Comparison of ENCODE assay signal across 1 cellular context in the genomic region with DNA sequence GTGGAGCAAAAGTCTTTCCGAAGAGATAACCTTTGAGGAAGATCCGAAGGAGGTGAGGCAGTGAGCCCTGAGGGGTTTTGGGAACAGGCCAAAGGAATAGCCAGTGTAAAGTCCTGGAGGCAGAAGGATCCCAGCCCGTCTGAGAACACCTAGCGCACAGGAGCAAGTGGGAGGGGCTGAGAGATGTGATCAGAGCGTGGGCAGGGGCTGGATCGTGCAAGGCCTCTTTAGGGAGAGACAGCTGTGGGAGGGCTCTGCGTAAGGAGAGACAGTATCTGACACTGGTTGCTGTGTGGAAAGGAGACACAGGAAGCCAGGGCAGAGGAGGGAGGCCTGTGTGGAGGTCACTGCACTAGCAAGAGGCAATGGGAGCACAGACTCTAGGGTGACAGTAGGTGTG.
TF ChIP-seq lines count a peak whose summit lies in the region.

No MANE protein-coding gene starts in this region.

TF ChIP-seq in H1, 55 proteins besides CTCF, POLR2A, EP300 and RAD21:
- no peak for TF ChIP-seq GTF2F1 (IDR thresholded peaks at IDR 0.05; ENCODE audit: borderline replicate concordance, low read depth, low read length)
- no peak for TF ChIP-seq JUND (IDR thresholded peaks at IDR 0.05; ENCODE audit: low read length)
- TF ChIP-seq TEAD4 (IDR thresholded peaks at IDR 0.05; ENCODE audit: low read depth, low read length), result no peak
- TF ChIP-seq SAP30 (IDR thresholded peaks at IDR 0.05; ENCODE audit: insufficient read depth, insufficient replicate concordance, low read length), result no peak
- TF ChIP-seq POLR2AphosphoS5 (IDR thresholded peaks at IDR 0.05; ENCODE audit: low read depth, low read length), result no peak
- TF ChIP-seq KDM4A (IDR thresholded peaks at IDR 0.05; ENCODE audit: low read depth, low read length, severe bottlenecking), result no peak
- no peak for TF ChIP-seq EGR1 (IDR thresholded peaks at IDR 0.05; ENCODE audit: borderline replicate concordance, low read depth, low read length)
- TF ChIP-seq BCL11A (IDR thresholded peaks at IDR 0.05; ENCODE audit: low read depth in 2 of 2, low read length in 2 of 2), result no peak
- TF ChIP-seq SRF (IDR thresholded peaks at IDR 0.05; ENCODE audit: low read depth, low read length), result no peak
- TF ChIP-seq NANOG (IDR thresholded peaks at IDR 0.05; ENCODE audit: insufficient read depth, low read depth, low read length, poor library complexity, severe bottlenecking), result no peak
- no peak for TF ChIP-seq ASH2L (IDR thresholded peaks at IDR 0.05; ENCODE audit: low read length)
- TF ChIP-seq CHD1 (IDR thresholded peaks at IDR 0.05; ENCODE audit: low read depth, low read length), result no peak
